Comparison of ENCODE assay signal across 18 cellular contexts in the genomic region with DNA sequence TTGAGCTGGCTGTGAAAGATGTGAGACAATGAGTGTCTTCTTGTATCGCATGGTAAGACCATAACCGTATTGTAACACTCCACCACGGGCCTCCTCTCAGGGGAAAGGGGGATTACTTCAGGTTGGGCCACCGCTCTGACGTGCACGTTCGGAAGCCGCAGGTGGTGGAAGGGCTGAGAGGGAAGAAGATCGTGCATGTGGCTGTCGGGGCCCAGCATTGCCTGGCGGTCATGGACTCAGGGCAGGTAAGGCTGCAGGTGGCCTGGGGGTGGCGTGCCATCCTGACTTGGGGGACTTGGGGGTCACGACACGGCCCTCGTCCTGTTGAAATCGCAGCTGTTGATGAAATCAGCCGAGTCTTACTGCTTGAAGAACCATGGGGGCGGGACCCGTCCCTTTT.
"Had no signal": no experiment of that assay in that cellular context is flagged by ENCODE, and none has a peak within 500 bp of the region (broad histone marks: within the 10 kb centered on the region; RNA-seq: fewer than 3 reads in every experiment).

No MANE protein-coding gene starts in this region.

- H3K36me3 Mint-ChIP-seq: mesothelial cell of epicardium had no signal

- H3K27ac ChIP-seq: hepatocyte, left ventricle myocardium inferior, sigmoid colon had no signal

- H3K4me3 Mint-ChIP-seq: activated naive CD4-positive, alpha-beta T cell treated with anti-CD3 and anti-CD28 coated beads for 36 hours; activated T-cell treated with anti-CD3 and anti-CD28 coated beads, Interleukin-2, amount 50 U/mL, for 4 hours; mesothelial cell of epicardium; neural crest cell had no signal

- H3K4me3 ChIP-seq: hepatocyte, left ventricle myocardium inferior, sigmoid colon, smooth muscle cell had no signal

- H3K27ac Mint-ChIP-seq: activated naive CD4-positive, alpha-beta T cell treated with anti-CD3 and anti-CD28 coated beads for 36 hours; mesothelial cell of epicardium had no signal

- H3K27me3 ChIP-seq: hepatocyte, sigmoid colon had no signal

- ATAC-seq: activated T-cell treated with anti-CD3 and anti-CD28 coated beads, Interleukin-2, amount 50 U/mL, for 4 hours had no signal

- H3K4me1 Mint-ChIP-seq: mesothelial cell of epicardium, neural crest cell had no signal

- DNase-seq: activated CD4-positive, CD25-positive, alpha-beta regulatory T cell treated with anti-CD3 and anti-CD28 coated beads, Interleukin-2, amount 50 U/mL, for 72 hours; activated CD8-positive, alpha-beta memory T cell treated with anti-CD3 and anti-CD28 coated beads, Interleukin-2, amount 50 U/mL, for 48 hours; activated naive CD4-positive, alpha-beta T cell treated with anti-CD3 and anti-CD28 coated beads for 36 hours; activated T-cell treated with anti-CD3 and anti-CD28 coated beads, Interleukin-2, amount 50 U/mL, for 4 hours; central memory CD4-positive, alpha-beta T cell; dermis blood vessel endothelial cell; effector CD8-positive, alpha-beta T cell; foreskin melanocyte; kidney glomerular epithelial cell; left ventricle myocardium inferior; sigmoid colon; stimulated activated CD4-positive, alpha-beta T cell treated with anti-CD3 and anti-CD28 coated beads, Interleukin-15, amount 100 ng/mL, for 24 hours; stimulated activated CD8-positive, alpha-beta memory T cell treated with anti-CD3 and anti-CD28 coated beads, Interleukin-4, amount 100 ng/mL, for 48 hours; stimulated activated naive CD4-positive, alpha-beta T cell had no signal

- H3K79me2 ChIP-seq: hepatocyte had no signal

- H3K9me3 Mint-ChIP-seq: activated naive CD4-positive, alpha-beta T cell treated with anti-CD3 and anti-CD28 coated beads for 36 hours; activated T-cell treated with anti-CD3 and anti-CD28 coated beads, Interleukin-2, amount 50 U/mL, for 4 hours; mesothelial cell of epicardium had no signal

- H2AFZ ChIP-seq: hepatocyte had no signal

- H3K36me3 ChIP-seq: left ventricle myocardium inferior, sigmoid colon had no signal

- H3K4me1 ChIP-seq: left ventricle myocardium inferior, sigmoid colon had no signal

- H3K9me3 ChIP-seq: left ventricle myocardium inferior, sigmoid colon had no signal

- H3K4me2 ChIP-seq: hepatocyte, smooth muscle cell had no signal
